Comparison of ENCODE assay signal across 22 cellular contexts in the genomic region with DNA sequence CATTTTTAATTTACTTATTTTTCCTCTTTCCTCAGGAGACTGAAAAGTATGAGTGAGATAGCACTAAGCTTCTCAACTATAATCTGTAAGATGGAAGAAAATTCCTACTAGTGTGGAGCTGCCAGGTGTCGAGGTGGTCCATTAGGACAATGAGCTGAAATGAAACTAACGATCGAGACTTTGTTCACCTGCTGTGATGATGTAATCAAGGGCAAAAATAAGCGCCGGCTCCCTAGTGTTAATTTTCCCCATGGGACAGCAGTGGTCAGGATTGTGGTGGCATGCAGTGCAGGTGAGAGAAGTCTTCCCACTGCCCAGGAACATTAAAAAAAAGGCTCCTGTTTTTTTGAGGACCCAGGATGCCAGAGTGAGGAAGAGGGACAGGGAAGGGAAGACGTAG.
"Had no signal": no experiment of that assay in that cellular context is flagged by ENCODE, and none has a peak within 500 bp of the region (broad histone marks: within the 10 kb centered on the region; RNA-seq: fewer than 3 reads in every experiment).

No MANE protein-coding gene starts in this region.

- H3K27ac ChIP-seq: body of pancreas, thyroid gland, uterus had no signal

- H3K4me1 Mint-ChIP-seq: nephron; stimulated activated memory B cell treated with anti-CD40 and anti-IgM and Interleukin-4, amounts not matched to agents 10 μg/mL and 1 μg/mL and 100 μg/mL, for 72 hours had no signal

- H3K36me3 ChIP-seq: thyroid gland, uterus had no signal

- H3K27me3 Mint-ChIP-seq: activated CD8-positive, alpha-beta T cell treated with anti-CD3 and anti-CD28 coated beads for 36 hours; activated naive CD8-positive, alpha-beta T cell; stimulated activated memory B cell treated with anti-CD40 and anti-IgM and Interleukin-4, amounts not matched to agents 10 μg/mL and 1 μg/mL and 100 μg/mL, for 72 hours had no signal

- H3K27ac Mint-ChIP-seq: activated CD8-positive, alpha-beta T cell treated with anti-CD3 and anti-CD28 coated beads for 36 hours; activated naive CD8-positive, alpha-beta T cell; nephron; stimulated activated memory B cell treated with anti-CD40 and anti-IgM and Interleukin-4, amounts not matched to agents 10 μg/mL and 1 μg/mL and 100 μg/mL, for 72 hours; WTC11 had no signal

- DNase-seq: activated CD4-positive, alpha-beta T cell treated with anti-CD3 and anti-CD28 coated beads for 48 hours; activated CD8-positive, alpha-beta memory T cell treated with anti-CD3 and anti-CD28 coated beads, Interleukin-2, amount 50 U/mL, for 4 hours; activated CD8-positive, alpha-beta T cell treated with anti-CD3 and anti-CD28 coated beads for 36 hours; activated gamma-delta T cell treated with Interleukin-2 at 50 U/mL for 16 hours; activated T-cell treated with anti-CD3 and anti-CD28 coated beads, Interleukin-2, amount 50 U/mL, for 48 hours; amniotic stem cell; body of pancreas; caudate nucleus; hippocampal formation; kidney; left ventricle myocardium superior; nucleus accumbens; posterior cingulate gyrus; retina; stimulated activated CD4-positive, alpha-beta T cell treated with anti-CD3 and anti-CD28 coated beads, Interleukin-2, amount 100 ng/mL, for 48 hours; thyroid gland; uterus had no signal

- ATAC-seq: activated CD8-positive, alpha-beta T cell treated with anti-CD3 and anti-CD28 coated beads for 36 hours; body of pancreas; esophagus mucosa; left ventricle myocardium superior; stimulated activated memory B cell treated with anti-CD40 and anti-IgM and Interleukin-4, amounts not matched to agents 10 μg/mL and 1 μg/mL and 100 μg/mL, for 72 hours; WTC11 had no signal

- H3K4me1 ChIP-seq: body of pancreas, thyroid gland, uterus had no signal

- H3K27me3 ChIP-seq: body of pancreas, thyroid gland, uterus had no signal

- H3K4me3 Mint-ChIP-seq: activated CD8-positive, alpha-beta T cell treated with anti-CD3 and anti-CD28 coated beads for 36 hours; activated naive CD8-positive, alpha-beta T cell; nephron; stimulated activated memory B cell treated with anti-CD40 and anti-IgM and Interleukin-4, amounts not matched to agents 10 μg/mL and 1 μg/mL and 100 μg/mL, for 72 hours; WTC11 had no signal

- H3K4me3 ChIP-seq: body of pancreas, thyroid gland, uterus had no signal

- H3K9me3 Mint-ChIP-seq: activated CD8-positive, alpha-beta T cell treated with anti-CD3 and anti-CD28 coated beads for 36 hours; nephron; stimulated activated memory B cell treated with anti-CD40 and anti-IgM and Interleukin-4, amounts not matched to agents 10 μg/mL and 1 μg/mL and 100 μg/mL, for 72 hours had no signal

- H3K36me3 Mint-ChIP-seq: activated naive CD8-positive, alpha-beta T cell; stimulated activated memory B cell treated with anti-CD40 and anti-IgM and Interleukin-4, amounts not matched to agents 10 μg/mL and 1 μg/mL and 100 μg/mL, for 72 hours had no signal

- H3K9me3 ChIP-seq: body of pancreas, thyroid gland, uterus had no signal
